Comparison of ENCODE assay signal across 17 cellular contexts in the genomic region with DNA sequence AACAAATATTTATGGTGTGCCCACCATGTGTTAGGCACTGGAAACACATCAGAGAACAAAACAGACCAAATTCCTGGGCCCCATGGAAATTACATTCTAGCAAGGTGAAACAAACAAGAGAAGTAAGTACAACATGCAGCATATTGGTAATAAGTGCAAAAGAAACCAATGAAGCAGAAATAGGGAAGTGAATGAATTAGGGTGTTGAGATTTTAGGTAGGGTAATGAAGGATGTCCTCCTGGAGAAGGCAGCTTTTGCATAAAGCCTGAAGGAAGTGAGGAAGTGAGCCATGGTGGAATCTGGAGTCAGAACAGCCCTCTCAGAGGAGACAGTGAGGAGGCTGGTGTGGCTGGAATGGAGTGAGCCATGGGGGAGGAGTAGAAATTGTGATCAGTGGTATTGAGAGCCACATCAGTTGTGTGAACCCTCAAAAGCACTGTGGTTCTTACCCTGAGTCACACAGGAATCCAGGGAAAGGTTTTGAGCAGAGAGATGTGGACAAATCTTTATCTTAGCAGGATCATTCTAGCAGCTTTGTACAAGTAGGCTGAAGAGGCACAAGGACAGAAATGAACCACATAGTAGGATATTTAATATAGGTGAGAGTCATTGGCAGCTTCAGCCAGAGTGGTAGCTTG. TPM values are rescaled to one million over a fixed set of nuclear protein-coding genes. Genes with fewer than 3 reads are reported as not detected.
DNase-seq lines count a peak whose midpoint lies in the region; ATAC-seq, FAIRE-seq and TF ChIP-seq lines count a peak whose summit lies in the region.
"Had no signal": no experiment of that assay in that cellular context is flagged by ENCODE, and none has a peak within 500 bp of the region (broad histone marks: within the 10 kb centered on the region; RNA-seq: fewer than 3 reads in every experiment).

No MANE protein-coding gene starts in this region.

- no peak overlapping the region for H3K4ac ChIP-seq in mesenchymal stem cell (ENCODE audit: low read depth in 1 of 2, low read length in 2 of 2)

- H3K9ac ChIP-seq in astrocyte (ENCODE audit: low read length) (no peak overlapping the region), mesenchymal stem cell (ENCODE audit: low read length) (no peak overlapping the region)
- H3K9ac ChIP-seq: BLaER1 treated with 17β-estradiol and CSF1 and Interleukin-3, amounts not matched to agents 10 nM and 100 nM had no signal

- H3K27me3 ChIP-seq in Caco-2 (replicated peaks; ENCODE audit: control insufficient read depth, insufficient read depth, low read length), result no peaks in the 10 kb centered on the region
- H3K27me3 ChIP-seq in astrocyte (ENCODE audit: insufficient read depth, low read length), result no peaks in the 10 kb centered on the region
- peaks cover 0 to 3% of the 10 kb centered on the region in 2 experiments for H3K27me3 ChIP-seq in mesenchymal stem cell (ENCODE audit: control insufficient read depth in 1 of 2, insufficient read depth in 1 of 2, low read length in 2 of 2)
- H3K27me3 ChIP-seq: BLaER1 treated with 17β-estradiol and CSF1 and Interleukin-3, amounts not matched to agents 10 nM and 100 nM had no signal

- no TSS peak for BruUV-seq in Caco-2 (replicated peaks; lab: Mats Ljungman, UMichigan)

- H3K18ac ChIP-seq in mesenchymal stem cell (ENCODE audit: low read depth in 1 of 2, low read length in 2 of 2), result no peak overlapping the region

- intact Hi-C loops in Caco-2 (cut with micrococcal nuclease; ENCODE audit: unreplicated experiment), result loop anchor here (2.0 kb wide), 1 partner anchor 52 kb away; the partner anchor contains the start of gene ARL15

- H3K4me2 ChIP-seq in astrocyte (ENCODE audit: low read length), result no peak overlapping the region
- H3K4me2 ChIP-seq in mesenchymal stem cell (ENCODE audit: low read length, poor library complexity, severe bottlenecking), result no peak overlapping the region
- H3K4me2 ChIP-seq: BLaER1 treated with 17β-estradiol and CSF1 and Interleukin-3, amounts not matched to agents 10 nM and 100 nM had no signal

- H3K27me3 Mint-ChIP-seq in Caco-2 (ENCODE audit: insufficient read depth, unreplicated experiment) (no peaks in the 10 kb centered on the region), astrocyte (ENCODE audit: low read depth, unreplicated experiment) (no peaks in the 10 kb centered on the region)

- H3K9me3 Mint-ChIP-seq in Caco-2 (ENCODE audit: unreplicated experiment), result peaks cover 16% of the 10 kb centered on the region
- no peaks in the 10 kb centered on the region for H3K9me3 Mint-ChIP-seq in astrocyte (ENCODE audit: unreplicated experiment)
- H3K9me3 Mint-ChIP-seq: H9 had no signal

- no peak for DNase-seq in Caco-2
- peak; percentile 37 for DNase-seq in HCEC 1CT
- peak; percentile 52 for DNase-seq in astrocyte (ENCODE audit: low read depth)
- DNase-seq in mesenchymal stem cell, result no peak
- no peak for DNase-seq in NK-92 (lab: John Stamatoyannopoulos, UW; ENCODE audit: unreplicated experiment)
- DNase-seq in T-helper 9 cell, result no peak
- DNase-seq in germinal center (ENCODE audit: low spot score), result no peak
- DNase-seq: DMS 273 treated with DMSO at 0.1 percent for 48 hours, H9, MV-4-11, NCI-H1436, NCI-H2081, NCI-H526 had no signal

- H4K91ac ChIP-seq in mesenchymal stem cell (ENCODE audit: low read length), result peak overlapping the region; percentile 15

- no peaks in the 10 kb centered on the region for H3K79me2 ChIP-seq in astrocyte (ENCODE audit: insufficient read depth, low read length)

- no peak for FAIRE-seq in astrocyte (lab: Jason Lieb, UNC)
- FAIRE-seq: G401.6 had no signal

- no peak overlapping the region for H2AK5ac ChIP-seq in mesenchymal stem cell (ENCODE audit: low read length, severe bottlenecking)

- H2BK120ac ChIP-seq in mesenchymal stem cell (ENCODE audit: low read depth, low read length), result no peak overlapping the region

- H3K4me1 Mint-ChIP-seq in Caco-2 (ENCODE audit: low read depth, unreplicated experiment), result peaks cover 26% of the 10 kb centered on the region
- peaks cover 26% of the 10 kb centered on the region for H3K4me1 Mint-ChIP-seq in astrocyte (ENCODE audit: low read depth, unreplicated experiment)

- H3K4me3 Mint-ChIP-seq in Caco-2 (ENCODE audit: unreplicated experiment) (no peak overlapping the region), astrocyte (ENCODE audit: unreplicated experiment) (peak overlapping the region; percentile 7)
- H3K4me3 Mint-ChIP-seq: H9 had no signal

- H3K36me3 Mint-ChIP-seq in Caco-2 (ENCODE audit: insufficient read depth, unreplicated experiment) (peaks cover 4% of the 10 kb centered on the region), astrocyte (ENCODE audit: low read depth, unreplicated experiment) (no peaks in the 10 kb centered on the region)

- CTCF ChIA-PET in Caco-2 (lab: Charles Lee), result no interaction called here

- H3K23ac ChIP-seq in mesenchymal stem cell (ENCODE audit: low read length in 2 of 2), result no peak overlapping the region

- H2AFZ ChIP-seq in astrocyte (ENCODE audit: low read depth, low read length) (no peak overlapping the region), mesenchymal stem cell (ENCODE audit: low read depth, low read length) (no peak overlapping the region)

- ATAC-seq in GM18867 (IDR thresholded peaks at IDR 0.05; ENCODE audit: unreplicated experiment), result no peak
- ATAC-seq: PC-3 had no signal

- H2BK5ac ChIP-seq in mesenchymal stem cell (ENCODE audit: low read depth, low read length, poor library complexity, severe bottlenecking), result no peak overlapping the region

- H2BK15ac ChIP-seq in mesenchymal stem cell (ENCODE audit: low read depth, poor library complexity, severe bottlenecking), result no peak overlapping the region

- H3K36me3 ChIP-seq in Caco-2 (ENCODE audit: control insufficient read depth, insufficient read depth, low read length) (no peaks in the 10 kb centered on the region), astrocyte (ENCODE audit: insufficient read depth, low read length) (no peaks in the 10 kb centered on the region), mesenchymal stem cell (ENCODE audit: control insufficient read depth in 1 of 2, insufficient read depth in 2 of 2, low read depth in 1 of 2, low read length in 2 of 2) (no peaks in the 10 kb centered on the region)
- H3K36me3 ChIP-seq: BLaER1 treated with 17β-estradiol and CSF1 and Interleukin-3, amounts not matched to agents 10 nM and 100 nM had no signal

- no peak overlapping the region for H3K14ac ChIP-seq in mesenchymal stem cell (ENCODE audit: low read length in 2 of 2)

- H4K20me1 ChIP-seq in astrocyte (ENCODE audit: insufficient read depth, low read length), result no peaks in the 10 kb centered on the region
- H4K20me1 ChIP-seq: BLaER1 treated with 17β-estradiol and CSF1 and Interleukin-3, amounts not matched to agents 10 nM and 100 nM had no signal

- H3K4me3 ChIP-seq in Caco-2 (ENCODE audit: low read depth, low read length) (no peak overlapping the region), astrocyte (ENCODE audit: insufficient read depth, low read depth, low read length) (no peak overlapping the region), mesenchymal stem cell (ENCODE audit: insufficient read depth in 1 of 2, low read depth in 1 of 2, low read length in 2 of 2) (no peak overlapping the region)
- H3K4me3 ChIP-seq: BLaER1 treated with 17β-estradiol and CSF1 and Interleukin-3, amounts not matched to agents 10 nM and 100 nM had no signal

- POLR2A ChIA-PET in Caco-2 (lab: Charles Lee), result no interaction called here

- no peak overlapping the region for H4K8ac ChIP-seq in mesenchymal stem cell (ENCODE audit: low read length)

- H3K27ac ChIP-seq in astrocyte (ENCODE audit: low read depth, low read length) (no peak overlapping the region), mesenchymal stem cell (ENCODE audit: low read length, poor library complexity, severe bottlenecking) (no peak overlapping the region)
- H3K27ac ChIP-seq: BLaER1 treated with 17β-estradiol and CSF1 and Interleukin-3, amounts not matched to agents 10 nM and 100 nM had no signal

- peak overlapping the region; percentile 40 for H3K27ac Mint-ChIP-seq in Caco-2 (ENCODE audit: unreplicated experiment)
- peak overlapping the region; percentile 42 for H3K27ac Mint-ChIP-seq in astrocyte (ENCODE audit: unreplicated experiment)
- H3K27ac Mint-ChIP-seq: H9 had no signal

- peaks cover 35% of the 10 kb centered on the region for H3K4me1 ChIP-seq in Caco-2
- H3K4me1 ChIP-seq in astrocyte (ENCODE audit: insufficient read depth, low read length), result peaks cover 12% of the 10 kb centered on the region
- H3K4me1 ChIP-seq in mesenchymal stem cell (ENCODE audit: control insufficient read depth, insufficient read depth, low read depth, low read length), result no peaks in the 10 kb centered on the region

- H2BK12ac ChIP-seq in mesenchymal stem cell (ENCODE audit: low read length in 2 of 2), result no peak overlapping the region

- TF ChIP-seq CTCF in Caco-2 (IDR thresholded peaks at IDR 0.05; ENCODE audit: insufficient read depth in 1 of 2, low read depth in 1 of 2, low read length in 1 of 2, severe bottlenecking in 1 of 2, unreplicated experiment in 1 of 2), result no peak
- no peak for TF ChIP-seq CTCF in astrocyte (IDR thresholded peaks at IDR 0.05; ENCODE audit: insufficient read depth, low read depth, low read length)

- H3K79me1 ChIP-seq in mesenchymal stem cell (replicated peaks; ENCODE audit: low read length, poor library complexity, severe bottlenecking), result no peaks in the 10 kb centered on the region

- H3K9me3 ChIP-seq in Caco-2 (no peaks in the 10 kb centered on the region), astrocyte (ENCODE audit: insufficient read depth, low read depth, low read length) (no peaks in the 10 kb centered on the region), mesenchymal stem cell (ENCODE audit: control insufficient read depth, low read length) (no peaks in the 10 kb centered on the region)

RNA-seq across cellular contexts. Expression of gene ARL15, which starts 52.7 kb away (rescaled TPM):
- total RNA-seq in Caco-2 (2022), result 122 and 140 TPM in 2 replicates
- 29.1 and 30.3 TPM in 2 replicates for total RNA-seq in astrocyte
- polyA plus RNA-seq in mesenchymal stem cell (2013, experiment 1 of 2), result 13.9 TPM
- polyA plus RNA-seq in mesenchymal stem cell (2013, experiment 2 of 2), result 14.1 TPM

Comparison
In these comparisons a context has a peak if more than half of its experiments do, and no peak if none do; other contexts are left out.
1. DNase-seq: peak in HCEC 1CT (single experiment) and astrocyte (single experiment); none in Caco-2 (0 of 2), mesenchymal stem cell (single experiment), NK-92 (single experiment), T-helper 9 cell (single experiment) and germinal center (single experiment).